ENCODE assay signal across 28 cellular contexts in genomic region chr16:79842197-79842596, GRCh38.
"Had no signal": no experiment of that assay in that cellular context is flagged by ENCODE, and none has a peak within 500 bp of the region (broad histone marks: within the 10 kb centered on the region; RNA-seq: fewer than 3 reads in every experiment).

No MANE protein-coding gene starts in this region.

- H3K4me2 ChIP-seq: hepatocyte had no signal

- H3K4me1 ChIP-seq: foreskin keratinocyte, gastrocnemius medialis had no signal

- H2AFZ ChIP-seq: hepatocyte had no signal

- H3K27me3 ChIP-seq: esophagus muscularis mucosa, esophagus squamous epithelium, foreskin keratinocyte, gastrocnemius medialis, gastroesophageal sphincter, heart left ventricle, heart right ventricle, hepatocyte had no signal

- H3K27ac ChIP-seq: coronary artery, dorsolateral prefrontal cortex, epithelial cell of prostate, esophagus muscularis mucosa, esophagus squamous epithelium, foreskin keratinocyte, gastrocnemius medialis, gastroesophageal sphincter, heart left ventricle, heart right ventricle, hepatocyte had no signal

- ATAC-seq: effector memory CD8-positive, alpha-beta T cell; esophagus mucosa; foreskin keratinocyte; gastrocnemius medialis; gastroesophageal sphincter; heart left ventricle; heart right ventricle had no signal

- H3K9me3 ChIP-seq: esophagus muscularis mucosa, esophagus squamous epithelium, gastrocnemius medialis, gastroesophageal sphincter, heart left ventricle, heart right ventricle had no signal

- FAIRE-seq: endometrium, endothelial cell of umbilical vein, frontal cortex had no signal

- H3K36me3 ChIP-seq: esophagus muscularis mucosa, esophagus squamous epithelium, gastrocnemius medialis, gastroesophageal sphincter, heart left ventricle, heart right ventricle had no signal

- H3K4me3 ChIP-seq: coronary artery, dorsolateral prefrontal cortex, esophagus muscularis mucosa, esophagus squamous epithelium, gastrocnemius medialis, gastroesophageal sphincter, heart left ventricle, heart right ventricle, hepatocyte had no signal

- DNase-seq: cortex of kidney; dermis blood vessel endothelial cell; dorsolateral prefrontal cortex; effector CD4-positive, alpha-beta T cell; effector CD8-positive, alpha-beta T cell; effector memory CD4-positive, alpha-beta T cell; effector memory CD8-positive, alpha-beta T cell; endodermal cell; erythroblast; esophagus squamous epithelium; foreskin fibroblast; foreskin keratinocyte; foreskin melanocyte; gastrocnemius medialis; glutamatergic neuron; head of caudate nucleus; heart left ventricle; heart right ventricle; hippocampal formation had no signal

- H3K79me2 ChIP-seq: hepatocyte had no signal
